ENCODE assay signal across 17 cellular contexts in the genomic region with DNA sequence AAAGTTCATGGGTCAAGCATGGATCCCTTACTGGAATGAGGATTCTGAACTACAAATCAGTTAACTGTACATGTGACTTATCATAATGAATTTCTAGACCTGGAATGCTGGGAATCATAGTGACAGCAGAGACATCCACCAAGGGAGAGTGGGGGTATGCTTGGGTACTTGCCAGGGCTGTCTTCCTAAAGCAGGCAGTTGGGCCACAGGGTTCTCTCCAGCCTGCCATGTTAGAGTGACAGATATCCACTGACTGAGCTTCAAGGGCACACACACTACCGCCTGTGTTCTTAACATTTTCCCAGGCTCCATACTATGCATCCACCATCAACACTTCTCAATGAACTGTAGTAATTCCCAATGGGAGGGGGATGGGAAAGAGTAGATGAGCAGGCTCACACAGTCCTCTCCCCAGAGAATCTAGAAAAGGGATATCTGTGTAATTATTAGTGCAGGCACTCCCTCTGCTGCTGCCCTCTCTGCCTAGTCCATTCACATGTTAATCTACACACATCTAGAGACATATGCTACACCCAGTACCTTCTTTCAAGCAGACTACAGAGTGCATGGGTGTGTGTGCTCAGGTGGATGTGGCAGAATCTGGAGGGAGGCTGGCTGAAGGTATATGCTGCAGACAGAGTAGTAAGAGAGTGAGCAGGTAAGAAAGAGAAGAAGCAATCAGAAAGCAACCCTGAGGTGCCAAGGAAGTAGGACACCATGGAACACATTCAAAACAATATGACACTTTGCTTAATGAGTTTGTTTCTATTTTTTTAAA. TPM values are rescaled to one million over a fixed set of nuclear protein-coding genes. Genes with fewer than 3 reads are reported as not detected.
DNase-seq lines count a peak whose midpoint lies in the region; ATAC-seq, FAIRE-seq and TF ChIP-seq lines count a peak whose summit lies in the region.
"Had no signal": no experiment of that assay in that cellular context is flagged by ENCODE, and none has a peak within 500 bp of the region (broad histone marks: within the 10 kb centered on the region; RNA-seq: fewer than 3 reads in every experiment).

No MANE protein-coding gene starts in this region.

- dilution Hi-C loops in endothelial cell of umbilical vein (cut with MboI; ENCODE audit: extremely low pct_ligation_motif_present, low sequenced_read_pairs), result no loop called here

- H3K4me2 ChIP-seq in endothelial cell of umbilical vein (ENCODE audit: insufficient read depth, low read length) (no peak overlapping the region), osteoblast (ENCODE audit: insufficient read depth, low read length) (peak overlapping the region; percentile 93), Karpas-422 (ENCODE audit: low read depth, low read length, poor library complexity, severe bottlenecking) (no peak overlapping the region)

- CTCF ChIA-PET in endothelial cell of umbilical vein (lab: Charles Lee), result interaction anchor here (1.4 to 24.8 kb wide), 5 partner anchors 8 to 112 kb away, joined by 4 to 367 read pairs (median 20); no protein-coding TSS in a partner anchor

- H3K9ac ChIP-seq in endothelial cell of umbilical vein (replicated peaks; ENCODE audit: extremely low read depth, insufficient read depth, low read length), result no peak overlapping the region
- H3K9ac ChIP-seq in Karpas-422 (ENCODE audit: low read length), result no peak overlapping the region

- no peaks in the 10 kb centered on the region for H3K9me1 ChIP-seq in endothelial cell of umbilical vein (replicated peaks; ENCODE audit: control insufficient read depth, extremely low read depth, insufficient read depth, low read length)

- H4K20me1 ChIP-seq in endothelial cell of umbilical vein (replicated peaks; ENCODE audit: control insufficient read depth, extremely low read depth, insufficient read depth, low read length) (no peaks in the 10 kb centered on the region), osteoblast (ENCODE audit: insufficient read depth, low read length) (peaks cover 64% of the 10 kb centered on the region), Karpas-422 (ENCODE audit: insufficient read depth, low read depth, low read length) (no peaks in the 10 kb centered on the region)

- no peak for ATAC-seq in Right ventricle myocardium superior (ENCODE audit: poor library complexity)
- ATAC-seq: activated CD4-positive, alpha-beta T cell treated with anti-CD3 and anti-CD28 coated beads for 36 hours; pancreas had no signal

- in situ Hi-C loops in G401 (cut with HindIII; ENCODE audit: low sequenced_read_pairs), result no loop called here

- TF ChIP-seq POLR2A in endothelial cell of umbilical vein (IDR thresholded peaks at IDR 0.05; ENCODE audit: low read depth, low read length), result no peak

- intact Hi-C loops in left ventricle myocardium inferior (cut with micrococcal nuclease) (no loop called here), Right ventricle myocardium superior (cut with DNase I) (no loop called here), endothelial cell of umbilical vein (cut with micrococcal nuclease) (no loop called here)

- FAIRE-seq in endothelial cell of umbilical vein (lab: Jason Lieb, UNC), result no peak
- FAIRE-seq: pancreas had no signal

- H3K4me3 ChIP-seq in left ventricle myocardium inferior (peak overlapping the region; percentile 86), endothelial cell of umbilical vein (replicated peaks in 1 of 3; ENCODE audit: insufficient read depth in 1 of 3, low read depth in 1 of 3, low read length in 3 of 3) (no peak overlapping the region), osteoblast (ENCODE audit: insufficient read depth, low read length) (peak overlapping the region; percentile 92), Karpas-422 (ENCODE audit: low read length) (no peak overlapping the region)
- H3K4me3 ChIP-seq: pancreas had no signal

- H3K79me2 ChIP-seq in endothelial cell of umbilical vein (ENCODE audit: control insufficient read depth, insufficient read depth, low read length) (peaks cover 80% of the 10 kb centered on the region), osteoblast (ENCODE audit: insufficient read depth, low read length) (peaks cover 86% of the 10 kb centered on the region), Karpas-422 (ENCODE audit: low read length) (no peaks in the 10 kb centered on the region)

- no peak overlapping the region for H2AFZ ChIP-seq in endothelial cell of umbilical vein (ENCODE audit: low read depth, low read length)
- H2AFZ ChIP-seq in osteoblast (ENCODE audit: low read length), result no peak overlapping the region
- no peak overlapping the region for H2AFZ ChIP-seq in Karpas-422 (ENCODE audit: low read length)

- TF ChIP-seq CTCF in left ventricle myocardium inferior (IDR thresholded peaks at IDR 0.05; ENCODE audit: borderline replicate concordance) (no peak), endothelial cell of umbilical vein (IDR thresholded peaks at IDR 0.05; ENCODE audit: extremely low read depth in 1 of 2, insufficient read depth in 1 of 2, low read depth in 1 of 2, low read length in 2 of 2) (no peak), osteoblast (IDR thresholded peaks at IDR 0.05; ENCODE audit: extremely low read depth, low read depth, low read length) (no peak)

- H3K4me1 ChIP-seq in left ventricle myocardium inferior, result peaks cover 94% of the 10 kb centered on the region
- H3K4me1 ChIP-seq in endothelial cell of umbilical vein (ENCODE audit: control insufficient read depth, extremely low read depth, insufficient read depth, low read length), result peaks cover 26% of the 10 kb centered on the region
- H3K4me1 ChIP-seq in osteoblast (ENCODE audit: insufficient read depth, low read length), result peaks cover 68% of the 10 kb centered on the region
- no peaks in the 10 kb centered on the region for H3K4me1 ChIP-seq in Karpas-422 (ENCODE audit: low read length)
- H3K4me1 ChIP-seq: Caco-2 had no signal

- H3K27me3 ChIP-seq in left ventricle myocardium inferior (ENCODE audit: low read depth), result no peaks in the 10 kb centered on the region
- no peaks in the 10 kb centered on the region for H3K27me3 ChIP-seq in endothelial cell of umbilical vein (ENCODE audit: control insufficient read depth in 2 of 2, insufficient read depth in 2 of 2, low read length in 2 of 2)
- H3K27me3 ChIP-seq in osteoblast (ENCODE audit: insufficient read depth, low read length), result no peaks in the 10 kb centered on the region
- no peaks in the 10 kb centered on the region for H3K27me3 ChIP-seq in Karpas-422 (ENCODE audit: low read length)
- H3K27me3 ChIP-seq: Peyer's patch had no signal

- H3K9me3 ChIP-seq in left ventricle myocardium inferior (replicated peaks) (no peaks in the 10 kb centered on the region), endothelial cell of umbilical vein (replicated peaks; ENCODE audit: control insufficient read depth, insufficient read depth, low read length) (no peaks in the 10 kb centered on the region), osteoblast (ENCODE audit: low read depth, low read length) (no peaks in the 10 kb centered on the region), Karpas-422 (ENCODE audit: low read length) (no peaks in the 10 kb centered on the region)
- H3K9me3 ChIP-seq: Caco-2, pancreas, Peyer's patch had no signal

- no peaks in the 10 kb centered on the region for H3K9me2 ChIP-seq in Karpas-422 (replicated peaks; ENCODE audit: insufficient read depth, low read length)

- DNase-seq in left ventricle myocardium inferior (no peak), Right ventricle myocardium superior (no peak), endothelial cell of umbilical vein (ENCODE audit: low read depth, low spot score) (no peak), osteoblast (ENCODE audit: insufficient read length, low spot score, missing footprints) (no peak), Karpas-422 (no peak), NCI-H146 treated with DMSO at 0.1 percent for 48 hours (lab: John Stamatoyannopoulos, UW; ENCODE audit: unreplicated experiment) (no peak), G401 (ENCODE audit: low spot score) (no peak), SK-N-DZ (ENCODE audit: low spot score) (no peak)
- DNase-seq: activated CD4-positive, alpha-beta T cell treated with anti-CD3 and anti-CD28 coated beads for 36 hours; activated naive CD4-positive, alpha-beta T cell treated with anti-CD3 and anti-CD28 coated beads, Interleukin-2, amount 50 U/mL, for 16 hours; Caco-2; caudate nucleus; GF-D8; NCI-H146; NCI-H69; pancreas; Peyer's patch had no signal

- H3K36me3 ChIP-seq in left ventricle myocardium inferior, result peaks cover 18% of the 10 kb centered on the region
- H3K36me3 ChIP-seq in endothelial cell of umbilical vein (ENCODE audit: control insufficient read depth in 2 of 2, extremely low read depth in 1 of 2, insufficient read depth in 2 of 2, low read length in 2 of 2), result no peaks in the 10 kb centered on the region
- peaks cover 63% of the 10 kb centered on the region for H3K36me3 ChIP-seq in osteoblast (ENCODE audit: insufficient read depth, low read length)
- H3K36me3 ChIP-seq in Karpas-422 (ENCODE audit: insufficient read depth, low read length), result no peaks in the 10 kb centered on the region
- H3K36me3 ChIP-seq: pancreas, Peyer's patch had no signal

- peak overlapping the region; percentile 98 for H3K27ac ChIP-seq in left ventricle myocardium inferior (replicated peaks)
- H3K27ac ChIP-seq in endothelial cell of umbilical vein (ENCODE audit: insufficient read depth, low read depth, low read length), result no peak overlapping the region
- peak overlapping the region; percentile 90 for H3K27ac ChIP-seq in osteoblast (ENCODE audit: low read depth, low read length)
- H3K27ac ChIP-seq in Karpas-422 (ENCODE audit: low read length), result no peak overlapping the region
- H3K27ac ChIP-seq: pancreas had no signal

- POLR2A ChIA-PET in endothelial cell of umbilical vein (lab: Charles Lee), result no interaction called here

- no TSS peak for BruUV-seq in endothelial cell of umbilical vein (replicated peaks; lab: Mats Ljungman, UMichigan)

TF ChIP-seq in endothelial cell of umbilical vein, 7 proteins besides CTCF, POLR2A, EP300 and RAD21 (continues in another document):
- TF ChIP-seq MYC (IDR thresholded peaks at IDR 0.05; ENCODE audit: low read depth, low read length), result no peak
- TF ChIP-seq POLR2AphosphoS5 (IDR thresholded peaks at IDR 0.05; ENCODE audit: insufficient read depth, low read depth, low read length), result peak; percentile 16

RNA-seq across cellular contexts. Expression of a gene that starts 3.7 kb away (rescaled TPM):
- total RNA-seq in left ventricle myocardium inferior (243 TPM), Right ventricle myocardium superior (209 TPM), endothelial cell of umbilical vein (522 and 562 TPM in 2 replicates), osteoblast (1,825 and 2,074 TPM in 2 replicates)
- polyA plus RNA-seq in endothelial cell of umbilical vein, result 235 and 237 TPM in 2 replicates
- polyA plus RNA-seq in endothelial cell of umbilical vein (2011; cell fraction: cytosol; rRNA removed), result 250 and 312 TPM in 2 replicates
- 299 and 313 TPM in 2 replicates for polyA plus RNA-seq in endothelial cell of umbilical vein (2011; cell fraction: nucleus; rRNA removed)
- polyA plus RNA-seq in endothelial cell of umbilical vein (2012), result 670 and 901 TPM in 2 replicates
- polyA minus RNA-seq in endothelial cell of umbilical vein, result 697 and 971 TPM in 2 replicates
- polyA minus RNA-seq in endothelial cell of umbilical vein (2011; cell fraction: cytosol; rRNA and poly(A)+ RNA removed), result 5.9 TPM
- 149 and 281 TPM in 2 replicates for polyA minus RNA-seq in endothelial cell of umbilical vein (2011; cell fraction: nucleus; rRNA and poly(A)+ RNA removed)
- total RNA-seq in Karpas-422 (2014; rRNA removed; shearing (Covaris generic); ENCODE audit: low replicate concordance), result not detected in 2 replicates
- total RNA-seq in G401 (2014; rRNA removed; shearing (Covaris generic)), result 117 and 179 TPM in 2 replicates
- 32.4 and 33.0 TPM in 2 replicates for polyA plus RNA-seq in SK-N-DZ (2014; cell fraction: cytosol; rRNA removed)
- polyA plus RNA-seq in SK-N-DZ (2014; cell fraction: nucleus; rRNA removed), result 16.3 and 20.3 TPM in 2 replicates

Comparison
In these comparisons a context has a peak if more than half of its experiments do, and no peak if none do; other contexts are left out.
1. H3K27ac ChIP-seq: peak in left ventricle myocardium inferior (single experiment) and osteoblast (single experiment); none in endothelial cell of umbilical vein (single experiment) and Karpas-422 (single experiment).
2. H3K4me3 ChIP-seq: peak in left ventricle myocardium inferior (single experiment) and osteoblast (single experiment); none in endothelial cell of umbilical vein (0 of 3) and Karpas-422 (single experiment).
3. RNA of a gene that starts 3.7 kb away (total RNA-seq): 1,825 to 2,074 TPM in osteoblast, 522 to 562 TPM in endothelial cell of umbilical vein, 243 TPM in left ventricle myocardium inferior (single experiment), 209 TPM in Right ventricle myocardium superior (single experiment) and 117 to 179 TPM in G401; not detected in Karpas-422; every median in the first group is over 100 times any median in the second.